In genomic region chr6:44251576-44252524, GRCh38 we compare ENCODE assay signal across 1 cellular context.
TF ChIP-seq lines count a peak whose summit lies in the region.

No MANE protein-coding gene starts in this region.

TF ChIP-seq in K562, 482 proteins besides CTCF, POLR2A, EP300 and RAD21 (continued from another document and continues in another):
- TF ChIP-seq BCLAF1 (IDR thresholded peaks at IDR 0.05; ENCODE audit: borderline replicate concordance in 1 of 2, control insufficient read depth in 1 of 2, low read depth in 2 of 2, low read length in 1 of 2): peak in 1 of 2 experiments; percentile 5; a peak in 1 of 4 replicates
- TF ChIP-seq ZNF583 (CRISPR knock-in tag; IDR thresholded peaks at IDR 0.05): no peak
- no peak for TF ChIP-seq SREBF2 (CRISPR knock-in tag; IDR thresholded peaks at IDR 0.05)
- no peak for TF ChIP-seq CBFB (CRISPR knock-in tag; IDR thresholded peaks at IDR 0.05)
- no peak for TF ChIP-seq FOXA3 (CRISPR knock-in tag; conservative IDR thresholded peaks at IDR 0.05 in 1 of 2, IDR thresholded peaks at IDR 0.05 in 1 of 2)
- TF ChIP-seq MCM3 (IDR thresholded peaks at IDR 0.05): no peak
- no peak for TF ChIP-seq STAT5A (IDR thresholded peaks at IDR 0.05; ENCODE audit: borderline replicate concordance, low read length)
- no peak for TF ChIP-seq OTX1 (CRISPR knock-in tag; IDR thresholded peaks at IDR 0.05)
- no peak for TF ChIP-seq TCF7 (IDR thresholded peaks at IDR 0.05; ENCODE audit: borderline replicate concordance)
- no peak for TF ChIP-seq ZBTB49 (CRISPR knock-in tag; IDR thresholded peaks at IDR 0.05; ENCODE audit: borderline replicate concordance)
- TF ChIP-seq ZBTB9 (CRISPR knock-in tag; IDR thresholded peaks at IDR 0.05): no peak
- TF ChIP-seq ERF (CRISPR knock-in tag; IDR thresholded peaks at IDR 0.05): no peak
- TF ChIP-seq ESRRA (IDR thresholded peaks at IDR 0.05; ENCODE audit: borderline replicate concordance, low read depth): no peak
- no peak for TF ChIP-seq ELF2 (CRISPR knock-in tag; IDR thresholded peaks at IDR 0.05)
- no peak for TF ChIP-seq RFX5 (IDR thresholded peaks at IDR 0.05; ENCODE audit: low read depth, low read length)
- 0 out of 2 replicates have a peak, but pooled peaks have one; percentile 18 for TF ChIP-seq AFF4 (CRISPR knock-in tag; IDR thresholded peaks at IDR 0.05)
- no peak for TF ChIP-seq ZNF143 (CRISPR knock-in tag; IDR thresholded peaks at IDR 0.05)
- no peak for TF ChIP-seq ZNF518B (CRISPR knock-in tag; IDR thresholded peaks at IDR 0.05)
- no peak for TF ChIP-seq ZNF609 (CRISPR knock-in tag; IDR thresholded peaks at IDR 0.05; ENCODE audit: borderline replicate concordance)
- 0 out of 2 replicates have a peak, but pooled peaks have one; percentile 44 for TF ChIP-seq ZNF232 (CRISPR knock-in tag; IDR thresholded peaks at IDR 0.05)
- no peak for TF ChIP-seq ZNF75A (CRISPR knock-in tag; IDR thresholded peaks at IDR 0.05)
- no peak for TF ChIP-seq ELF4 (CRISPR knock-in tag; IDR thresholded peaks at IDR 0.05)
- no peak for TF ChIP-seq SETDB1 (IDR thresholded peaks at IDR 0.05; ENCODE audit: low read length)
- no peak for TF ChIP-seq GTF2E2 (tag; IDR thresholded peaks at IDR 0.05)
- TF ChIP-seq NCOA4 (IDR thresholded peaks at IDR 0.05; ENCODE audit: partially characterized antibody): no peak
- 0 out of 2 replicates have a peak, but pooled peaks have one; percentile 19 for TF ChIP-seq STAG1 (CRISPR knock-in tag; IDR thresholded peaks at IDR 0.05; ENCODE audit: borderline replicate concordance)
